Comparison of ENCODE assay signal across 1 cellular context in genomic region chr2:101756266-101756665, GRCh38.
TF ChIP-seq lines count a peak whose summit lies in the region.

No MANE protein-coding gene starts in this region.

TF ChIP-seq in liver, 16 proteins besides CTCF, POLR2A, EP300 and RAD21 (continued from another document):
- no peak for TF ChIP-seq REST (IDR thresholded peaks at IDR 0.05)
- TF ChIP-seq ZBTB33 (IDR thresholded peaks at IDR 0.05): no peak
